25 cellular contexts compared by ENCODE assay signal in genomic region chr18:33156906-33157470, GRCh38.
"Had no signal": no experiment of that assay in that cellular context is flagged by ENCODE, and none has a peak within 500 bp of the region (broad histone marks: within the 10 kb centered on the region; RNA-seq: fewer than 3 reads in every experiment).

No MANE protein-coding gene starts in this region.

- H3K36me3 ChIP-seq: adrenal gland, breast epithelium, colonic mucosa had no signal

- H3K9me3 ChIP-seq: adrenal gland, breast epithelium, colonic mucosa had no signal

- DNase-seq: activated CD4-positive, alpha-beta T cell treated with anti-CD3 and anti-CD28 coated beads for 4 hours; activated CD8-positive, alpha-beta memory T cell treated with anti-CD3 and anti-CD28 coated beads, Interleukin-2, amount 50 U/mL, for 4 hours; activated CD8-positive, alpha-beta T cell treated with anti-CD3 and anti-CD28 coated beads for 36 hours; activated gamma-delta T cell treated with Interleukin-2 at 50 U/mL for 16 hours; activated naive CD4-positive, alpha-beta T cell treated with anti-CD3 and anti-CD28 coated beads, Interleukin-2, amount 50 U/mL, for 16 hours; activated naive CD8-positive, alpha-beta T cell treated with anti-CD3 and anti-CD28 coated beads, Interleukin-2, amount 10 ng/mL, durations not matched to agents 7 days and 5 days; activated T-cell treated with anti-CD3 and anti-CD28 coated beads, Interleukin-2, amount 50 U/mL, for 72 hours; adrenal gland; aorta; caudate nucleus; colonic mucosa; KG1; NCI-H1092; NCI-H1436 treated with DMSO at 0.1 percent for 48 hours; NCI-H2081; NCI-H2171 treated with DMSO at 0.1 percent for 48 hours; NCI-H345; NCI-H510A; NCI-H526 treated with DMSO at 0.1 percent for 48 hours; NK-92 treated with Interleukin-12 subunit alpha and Interleukin-12 subunit beta, amount 100 ng/mL, for 24 hours; RPMI8226 had no signal

- H3K4me1 ChIP-seq: adrenal gland, breast epithelium, colonic mucosa had no signal

- H3K4me3 ChIP-seq: adrenal gland, breast epithelium, colonic mucosa had no signal

- H3K27me3 ChIP-seq: adrenal gland, breast epithelium, colonic mucosa had no signal

- H3K27ac ChIP-seq: adrenal gland, breast epithelium, colonic mucosa had no signal

- ATAC-seq: activated CD4-positive, CD25-positive, alpha-beta regulatory T cell treated with anti-CD3 and anti-CD28 coated beads, Interleukin-2, amount 50 U/mL, for 24 hours; activated CD8-positive, alpha-beta T cell treated with anti-CD3 and anti-CD28 coated beads for 36 hours; activated T-cell treated with anti-CD3 and anti-CD28 coated beads, Interleukin-2, amount 50 U/mL, for 72 hours; Panc1; Right ventricle myocardium inferior had no signal
